1 cellular context compared by ENCODE assay signal in the genomic region with DNA sequence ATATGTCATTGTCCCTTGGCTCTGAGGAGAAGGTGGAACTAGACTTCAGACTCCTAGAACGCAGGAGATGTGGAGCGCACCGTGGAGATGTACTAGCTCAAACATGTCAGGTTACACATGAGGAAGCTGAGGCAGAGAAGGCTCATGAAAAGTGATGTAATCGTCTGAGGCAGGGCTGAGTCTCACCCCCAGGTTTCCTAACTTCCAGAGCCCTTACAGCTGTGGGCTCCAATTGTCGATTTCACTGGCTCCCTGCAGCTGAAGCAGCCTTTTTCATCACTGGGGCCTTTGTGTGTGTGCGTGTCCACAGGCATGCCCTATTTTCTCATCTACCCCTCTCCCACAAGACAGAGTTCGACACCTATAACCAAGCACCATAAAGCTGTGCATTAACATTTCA.
TF ChIP-seq lines count a peak whose summit lies in the region.

No MANE protein-coding gene starts in this region.

TF ChIP-seq in GM23338, 12 proteins besides CTCF, POLR2A, EP300 and RAD21 (continued from another document):
- TF ChIP-seq, protein P1, sequence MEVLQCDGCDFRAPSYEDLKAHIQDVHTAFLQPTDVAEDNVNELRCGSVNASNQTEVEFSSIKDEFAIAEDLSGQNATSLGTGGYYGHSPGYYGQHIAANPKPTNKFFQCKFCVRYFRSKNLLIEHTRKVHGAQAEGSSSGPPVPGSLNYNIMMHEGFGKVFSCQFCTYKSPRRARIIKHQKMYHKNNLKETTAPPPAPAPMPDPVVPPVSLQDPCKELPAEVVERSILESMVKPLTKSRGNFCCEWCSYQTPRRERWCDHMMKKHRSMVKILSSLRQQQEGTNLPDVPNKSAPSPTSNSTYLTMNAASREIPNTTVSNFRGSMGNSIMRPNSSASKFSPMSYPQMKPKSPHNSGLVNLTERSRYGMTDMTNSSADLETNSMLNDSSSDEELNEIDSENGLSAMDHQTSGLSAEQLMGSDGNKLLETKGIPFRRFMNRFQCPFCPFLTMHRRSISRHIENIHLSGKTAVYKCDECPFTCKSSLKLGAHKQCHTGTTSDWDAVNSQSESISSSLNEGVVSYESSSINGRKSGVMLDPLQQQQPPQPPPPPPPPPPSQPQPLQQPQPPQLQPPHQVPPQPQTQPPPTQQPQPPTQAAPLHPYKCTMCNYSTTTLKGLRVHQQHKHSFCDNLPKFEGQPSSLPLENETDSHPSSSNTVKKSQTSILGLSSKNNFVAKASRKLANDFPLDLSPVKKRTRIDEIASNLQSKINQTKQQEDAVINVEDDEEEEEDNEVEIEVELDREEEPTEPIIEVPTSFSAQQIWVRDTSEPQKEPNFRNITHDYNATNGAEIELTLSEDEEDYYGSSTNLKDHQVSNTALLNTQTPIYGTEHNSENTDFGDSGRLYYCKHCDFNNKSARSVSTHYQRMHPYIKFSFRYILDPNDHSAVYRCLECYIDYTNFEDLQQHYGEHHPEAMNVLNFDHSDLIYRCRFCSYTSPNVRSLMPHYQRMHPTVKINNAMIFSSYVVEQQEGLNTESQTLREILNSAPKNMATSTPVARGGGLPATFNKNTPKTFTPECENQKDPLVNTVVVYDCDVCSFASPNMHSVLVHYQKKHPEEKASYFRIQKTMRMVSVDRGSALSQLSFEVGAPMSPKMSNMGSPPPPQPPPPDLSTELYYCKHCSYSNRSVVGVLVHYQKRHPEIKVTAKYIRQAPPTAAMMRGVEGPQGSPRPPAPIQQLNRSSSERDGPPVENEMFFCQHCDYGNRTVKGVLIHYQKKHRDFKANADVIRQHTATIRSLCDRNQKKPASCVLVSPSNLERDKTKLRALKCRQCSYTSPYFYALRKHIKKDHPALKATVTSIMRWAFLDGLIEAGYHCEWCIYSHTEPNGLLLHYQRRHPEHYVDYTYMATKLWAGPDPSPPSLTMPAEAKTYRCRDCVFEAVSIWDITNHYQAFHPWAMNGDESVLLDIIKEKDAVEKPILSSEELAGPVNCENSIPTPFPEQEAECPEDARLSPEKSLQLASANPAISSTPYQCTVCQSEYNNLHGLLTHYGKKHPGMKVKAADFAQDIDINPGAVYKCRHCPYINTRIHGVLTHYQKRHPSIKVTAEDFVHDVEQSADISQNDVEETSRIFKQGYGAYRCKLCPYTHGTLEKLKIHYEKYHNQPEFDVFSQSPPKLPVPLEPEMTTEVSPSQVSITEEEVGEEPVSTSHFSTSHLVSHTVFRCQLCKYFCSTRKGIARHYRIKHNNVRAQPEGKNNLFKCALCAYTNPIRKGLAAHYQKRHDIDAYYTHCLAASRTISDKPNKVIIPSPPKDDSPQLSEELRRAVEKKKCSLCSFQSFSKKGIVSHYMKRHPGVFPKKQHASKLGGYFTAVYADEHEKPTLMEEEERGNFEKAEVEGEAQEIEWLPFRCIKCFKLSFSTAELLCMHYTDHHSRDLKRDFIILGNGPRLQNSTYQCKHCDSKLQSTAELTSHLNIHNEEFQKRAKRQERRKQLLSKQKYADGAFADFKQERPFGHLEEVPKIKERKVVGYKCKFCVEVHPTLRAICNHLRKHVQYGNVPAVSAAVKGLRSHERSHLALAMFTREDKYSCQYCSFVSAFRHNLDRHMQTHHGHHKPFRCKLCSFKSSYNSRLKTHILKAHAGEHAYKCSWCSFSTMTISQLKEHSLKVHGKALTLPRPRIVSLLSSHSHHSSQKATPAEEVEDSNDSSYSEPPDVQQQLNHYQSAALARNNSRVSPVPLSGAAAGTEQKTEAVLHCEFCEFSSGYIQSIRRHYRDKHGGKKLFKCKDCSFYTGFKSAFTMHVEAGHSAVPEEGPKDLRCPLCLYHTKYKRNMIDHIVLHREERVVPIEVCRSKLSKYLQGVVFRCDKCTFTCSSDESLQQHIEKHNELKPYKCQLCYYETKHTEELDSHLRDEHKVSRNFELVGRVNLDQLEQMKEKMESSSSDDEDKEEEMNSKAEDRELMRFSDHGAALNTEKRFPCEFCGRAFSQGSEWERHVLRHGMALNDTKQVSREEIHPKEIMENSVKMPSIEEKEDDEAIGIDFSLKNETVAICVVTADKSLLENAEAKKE (CRISPR knock-in tag; IDR thresholded peaks at IDR 0.05): no peak
- no peak for TF ChIP-seq ZNF114 (CRISPR knock-in tag; IDR thresholded peaks at IDR 0.05)
- no peak for TF ChIP-seq POLR2AphosphoS5 (IDR thresholded peaks at IDR 0.05; ENCODE audit: low read depth)
- no peak for TF ChIP-seq NANOG (IDR thresholded peaks at IDR 0.05; ENCODE audit: borderline replicate concordance)
- no peak for TF ChIP-seq EZH2phosphoT487 (IDR thresholded peaks at IDR 0.05; ENCODE audit: unreplicated experiment)
- TF ChIP-seq, protein P2, sequence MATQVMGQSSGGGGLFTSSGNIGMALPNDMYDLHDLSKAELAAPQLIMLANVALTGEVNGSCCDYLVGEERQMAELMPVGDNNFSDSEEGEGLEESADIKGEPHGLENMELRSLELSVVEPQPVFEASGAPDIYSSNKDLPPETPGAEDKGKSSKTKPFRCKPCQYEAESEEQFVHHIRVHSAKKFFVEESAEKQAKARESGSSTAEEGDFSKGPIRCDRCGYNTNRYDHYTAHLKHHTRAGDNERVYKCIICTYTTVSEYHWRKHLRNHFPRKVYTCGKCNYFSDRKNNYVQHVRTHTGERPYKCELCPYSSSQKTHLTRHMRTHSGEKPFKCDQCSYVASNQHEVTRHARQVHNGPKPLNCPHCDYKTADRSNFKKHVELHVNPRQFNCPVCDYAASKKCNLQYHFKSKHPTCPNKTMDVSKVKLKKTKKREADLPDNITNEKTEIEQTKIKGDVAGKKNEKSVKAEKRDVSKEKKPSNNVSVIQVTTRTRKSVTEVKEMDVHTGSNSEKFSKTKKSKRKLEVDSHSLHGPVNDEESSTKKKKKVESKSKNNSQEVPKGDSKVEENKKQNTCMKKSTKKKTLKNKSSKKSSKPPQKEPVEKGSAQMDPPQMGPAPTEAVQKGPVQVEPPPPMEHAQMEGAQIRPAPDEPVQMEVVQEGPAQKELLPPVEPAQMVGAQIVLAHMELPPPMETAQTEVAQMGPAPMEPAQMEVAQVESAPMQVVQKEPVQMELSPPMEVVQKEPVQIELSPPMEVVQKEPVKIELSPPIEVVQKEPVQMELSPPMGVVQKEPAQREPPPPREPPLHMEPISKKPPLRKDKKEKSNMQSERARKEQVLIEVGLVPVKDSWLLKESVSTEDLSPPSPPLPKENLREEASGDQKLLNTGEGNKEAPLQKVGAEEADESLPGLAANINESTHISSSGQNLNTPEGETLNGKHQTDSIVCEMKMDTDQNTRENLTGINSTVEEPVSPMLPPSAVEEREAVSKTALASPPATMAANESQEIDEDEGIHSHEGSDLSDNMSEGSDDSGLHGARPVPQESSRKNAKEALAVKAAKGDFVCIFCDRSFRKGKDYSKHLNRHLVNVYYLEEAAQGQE (IDR thresholded peaks at IDR 0.05; ENCODE audit: unreplicated experiment): no peak
